ENCODE assay signal across 6 cellular contexts in the genomic region with DNA sequence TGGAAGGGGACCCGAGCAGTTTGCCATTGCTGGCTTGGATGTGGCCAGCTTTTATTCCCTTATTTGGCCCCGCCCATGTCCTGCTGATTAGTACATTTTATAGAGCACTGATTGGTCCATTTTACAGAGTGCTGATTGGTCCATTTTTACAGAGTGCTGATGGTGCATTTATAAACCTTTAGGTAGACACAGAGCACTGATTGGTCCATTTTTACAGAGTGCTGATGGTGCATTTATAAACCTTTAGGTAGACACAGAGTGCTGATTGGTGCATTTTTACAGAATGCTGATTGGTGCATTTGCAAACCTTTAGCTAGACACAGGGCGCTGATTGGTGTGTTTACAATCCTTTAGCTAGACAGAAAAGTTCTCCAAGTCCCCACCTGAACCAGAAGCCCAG. TPM values are rescaled to one million over a fixed set of nuclear protein-coding genes. Genes with fewer than 3 reads are reported as not detected.
"Had no signal": no experiment of that assay in that cellular context is flagged by ENCODE, and none has a peak within 500 bp of the region (broad histone marks: within the 10 kb centered on the region; RNA-seq: fewer than 3 reads in every experiment).

No MANE protein-coding gene starts in this region.

RNA-seq across cellular contexts. Expression of a gene that starts 20.2 kb away (rescaled TPM):
- total RNA-seq: GM23248 had no signal

RNA-seq across cellular contexts. Expression of a gene that starts 43.1 kb away (rescaled TPM):
- total RNA-seq: GM23248, H4, H7, HFFc6, HT1080 had no signal
- polyA plus RNA-seq: GM23248, IgD-negative memory B cell had no signal

RNA-seq across cellular contexts. Expression of a gene that starts 53.7 kb away (rescaled TPM):
- total RNA-seq: H7 had no signal
